In genomic region chr9:127899200-127899943, GRCh38 we compare ENCODE assay signal across 1 cellular context.
TF ChIP-seq lines count a peak whose summit lies in the region.

TSS of gene ST6GALNAC6 (minus strand) at chr9:127899603. CDS start at chr9:127897981, 1,622 bp downstream.

TF ChIP-seq in K562, 482 proteins besides CTCF, POLR2A, EP300 and RAD21 (continued from another document and continues in another):
- TF ChIP-seq RREB1 (CRISPR knock-in tag; IDR thresholded peaks at IDR 0.05) (no peak), ZNF639 (CRISPR knock-in tag; conservative IDR thresholded peaks at IDR 0.05 in 1 of 2, IDR thresholded peaks at IDR 0.05 in 1 of 2) (no peak), ARHGAP35 (IDR thresholded peaks at IDR 0.05; ENCODE audit: partially characterized antibody) (no peak), MYNN (IDR thresholded peaks at IDR 0.05) (no peak), MYNN (CRISPR knock-in tag; IDR thresholded peaks at IDR 0.05) (no peak), MECOM (CRISPR knock-in tag; IDR thresholded peaks at IDR 0.05) (no peak), DDX20 (tag; IDR thresholded peaks at IDR 0.05; ENCODE audit: low read depth) (no peak), MXD1 (CRISPR knock-in tag; IDR thresholded peaks at IDR 0.05; ENCODE audit: borderline replicate concordance, poor library complexity, severe bottlenecking) (no peak), FOXP1 (CRISPR knock-in tag; IDR thresholded peaks at IDR 0.05) (no peak), PHF8 (IDR thresholded peaks at IDR 0.05; ENCODE audit: borderline replicate concordance, low read length) (peak; percentile 55; the same call in 1 of the 2 replicates), TOE1 (IDR thresholded peaks at IDR 0.05; ENCODE audit: borderline replicate concordance) (no peak), TOE1 (CRISPR knock-in tag; IDR thresholded peaks at IDR 0.05; ENCODE audit: borderline replicate concordance, low read depth) (no peak), ZNF431 (CRISPR knock-in tag; IDR thresholded peaks at IDR 0.05) (no peak), CXXC5 (CRISPR knock-in tag; IDR thresholded peaks at IDR 0.05) (peak; percentile 66), EGR1 (conservative IDR thresholded peaks at IDR 0.05) (peak; percentile 67), PRPF4 (IDR thresholded peaks at IDR 0.05; ENCODE audit: insufficient read depth, low read depth, low read length, poor library complexity, severe bottlenecking) (no peak), THAP12 (CRISPR knock-in tag; IDR thresholded peaks at IDR 0.05) (no peak), SIN3A (IDR thresholded peaks at IDR 0.05; ENCODE audit: borderline replicate concordance in 2 of 2, control insufficient read depth in 1 of 2, low read depth in 2 of 2, low read length in 2 of 2) (no peak), ZBTB1 (CRISPR knock-in tag; IDR thresholded peaks at IDR 0.05; ENCODE audit: borderline replicate concordance, low read depth) (no peak), BRD9 (IDR thresholded peaks at IDR 0.05; ENCODE audit: low read depth, partially characterized antibody) (no peak), ETV5 (CRISPR knock-in tag; IDR thresholded peaks at IDR 0.05; ENCODE audit: low read depth) (no peak), MCM3 (IDR thresholded peaks at IDR 0.05) (no peak), ASH1L (IDR thresholded peaks at IDR 0.05; ENCODE audit: borderline replicate concordance, low read depth, partially characterized antibody) (no peak), HNRNPH1 (optimal IDR thresholded peaks at IDR 0.05; ENCODE audit: low read depth, low read length) (no peak), PTRF (tag; IDR thresholded peaks at IDR 0.05) (no peak), VEZF1 (CRISPR knock-in tag; IDR thresholded peaks at IDR 0.05) (peak; percentile 80), SRSF9 (IDR thresholded peaks at IDR 0.05; ENCODE audit: borderline replicate concordance, low read depth, low read length) (no peak), YBX1 (IDR thresholded peaks at IDR 0.05) (no peak), NRF1 (conservative IDR thresholded peaks at IDR 0.05 in 1 of 2, IDR thresholded peaks at IDR 0.05 in 1 of 2) (peak in 1 of 2 experiments; percentile 51; a peak in 3 of 4 replicates), ZNF311 (CRISPR knock-in tag; IDR thresholded peaks at IDR 0.05) (no peak), XRCC5 (IDR thresholded peaks at IDR 0.05; ENCODE audit: low read depth, low read length) (no peak), ELF2 (CRISPR knock-in tag; IDR thresholded peaks at IDR 0.05) (no peak), SNRNP70 (optimal IDR thresholded peaks at IDR 0.05; ENCODE audit: low read depth, low read length) (no peak), HLTF (IDR thresholded peaks at IDR 0.05) (no peak), ZNF316 (IDR thresholded peaks at IDR 0.05) (no peak), GABPA (tag; conservative IDR thresholded peaks at IDR 0.05; ENCODE audit: low read depth) (peak; percentile 41), CCNT2 (IDR thresholded peaks at IDR 0.05; ENCODE audit: borderline replicate concordance, extremely low read depth, insufficient read length, low read depth, low read length) (peak; percentile 82), MYC (IDR thresholded peaks at IDR 0.05; ENCODE audit: low read depth, low read length) (peak; percentile 55; the same call in 1 of the 2 replicates), MYC (CRISPR knock-in tag; IDR thresholded peaks at IDR 0.05; ENCODE audit: borderline replicate concordance, low read depth) (no peak), E4F1 (CRISPR knock-in tag; IDR thresholded peaks at IDR 0.05; ENCODE audit: borderline replicate concordance) (no peak), GATA2 (CRISPR knock-in tag; IDR thresholded peaks at IDR 0.05) (no peak), ATF7 (IDR thresholded peaks at IDR 0.05) (0 out of 2 replicates have a peak, but pooled peaks have one; percentile 12), IRF1 (CRISPR knock-in tag; IDR thresholded peaks at IDR 0.05; ENCODE audit: borderline replicate concordance) (no peak), TAF1 (IDR thresholded peaks at IDR 0.05; ENCODE audit: control insufficient read depth, extremely low read depth, insufficient read depth, low read length, severe bottlenecking) (peak; percentile 38), MAZ (CRISPR knock-in tag; conservative IDR thresholded peaks at IDR 0.05 in 1 of 2, IDR thresholded peaks at IDR 0.05 in 1 of 2) (peak; percentile 7 to 68; a peak in 3 of 4 replicates), BACH1 (tag; IDR thresholded peaks at IDR 0.05) (no peak), SREBF2 (CRISPR knock-in tag; IDR thresholded peaks at IDR 0.05) (no peak), GTF3C2 (IDR thresholded peaks at IDR 0.05; ENCODE audit: borderline replicate concordance, extremely low read depth, insufficient read length) (no peak)
